8 cellular contexts compared by ENCODE assay signal in genomic region chrX:47556045-47556623, GRCh38. TPM values are rescaled to one million over a fixed set of nuclear protein-coding genes. Genes with fewer than 3 reads are reported as not detected.
DNase-seq lines count a peak whose midpoint lies in the region; ATAC-seq and TF ChIP-seq lines count a peak whose summit lies in the region.

No MANE protein-coding gene starts in this region.

- H3K27ac ChIP-seq in CD8-positive, alpha-beta memory T cell (ENCODE audit: low read depth, low read length): peak overlapping the region; percentile 24
- H3K27ac ChIP-seq in PC-3 (ENCODE audit: low read length): peak overlapping the region; percentile 40

- peaks cover 19 to 28% (median 25%) of the 10 kb centered on the region in 3 donors for H3K4me1 Mint-ChIP-seq in CD8-positive, alpha-beta memory T cell
- peaks cover 24% of the 10 kb centered on the region for H3K4me1 Mint-ChIP-seq in nephron

- BruUV-seq in PC-3 (replicated peaks; lab: Mats Ljungman, UMichigan): no TSS peak

- H3K9ac ChIP-seq in PC-3 (ENCODE audit: low read length): peak overlapping the region; percentile 77

- ATAC-seq in GM19467 (IDR thresholded peaks at IDR 0.05; ENCODE audit: unreplicated experiment) (peak; percentile 93), PC-3 (peak; percentile 93)
- ATAC-seq in stimulated activated naive CD8-positive, alpha-beta T cell treated with anti-CD3 and anti-CD28 coated beads, Interleukin-15, Interleukin-2, amounts not matched to agents 100 U/mL and 50 U/mL, for 24 hours: peak; percentile 94

- intact Hi-C loops in PC-3 (cut with micrococcal nuclease): no loop called here

- CTCF ChIA-PET in CD8-positive, alpha-beta memory T cell (lab: Charles Lee): interaction anchor here (1.0 to 1.2 kb wide), 2 partner anchors 12 to 33 kb away, joined by 3 to 4 read pairs; no protein-coding TSS in a partner anchor
- CTCF ChIA-PET in PC-3 (lab: Charles Lee): interaction anchor here (0.5 to 1.2 kb wide), 2 partner anchors 15 to 134 kb away, joined by 3 to 6 read pairs; no protein-coding TSS in a partner anchor

- TF ChIP-seq CTCF in PC-3 (conservative IDR thresholded peaks at IDR 0.05; ENCODE audit: low read depth, low read length) (no peak), fibroblast of the aortic adventitia (IDR thresholded peaks at IDR 0.05; ENCODE audit: insufficient read depth, low read length) (no peak), nephron (IDR thresholded peaks at IDR 0.05; ENCODE audit: unreplicated experiment in 3 of 3) (no peak)

- H3K27me3 ChIP-seq in CD8-positive, alpha-beta memory T cell (ENCODE audit: insufficient read depth, low read length, poor library complexity, severe bottlenecking): no peaks in the 10 kb centered on the region
- no peaks in the 10 kb centered on the region for H3K27me3 ChIP-seq in PC-3 (ENCODE audit: low read length)

- peak overlapping the region; percentile 88 for H2AFZ ChIP-seq in PC-3 (ENCODE audit: low read length)

- H3K79me2 ChIP-seq in PC-3 (ENCODE audit: low read length): peaks cover 4% of the 10 kb centered on the region; the same call in 1 of the 2 replicates

- peak overlapping the region; percentile 83 to 98 (median 94) for H3K27ac Mint-ChIP-seq in CD8-positive, alpha-beta memory T cell
- H3K27ac Mint-ChIP-seq in nephron: peak overlapping the region; percentile 97 to 99 (median 98)

- no peaks in the 10 kb centered on the region for H4K20me1 ChIP-seq in PC-3 (ENCODE audit: low read length)

- H3F3A ChIP-seq in PC-3 (ENCODE audit: low read length, unreplicated experiment): no peaks in the 10 kb centered on the region

- POLR2A ChIA-PET in CD8-positive, alpha-beta memory T cell (lab: Charles Lee): interaction anchor here (0.6 to 1.2 kb wide), 4 partner anchors 40 to 465 kb away, joined by 3 to 4 read pairs (median 4); no protein-coding TSS in a partner anchor
- POLR2A ChIA-PET in PC-3 (lab: Charles Lee; ENCODE audit: unreplicated experiment): interaction anchor here (0.5 kb wide), 1 partner anchor 17 kb away, joined by 4 read pairs; no protein-coding TSS in a partner anchor

- H3K4me3 ChIP-seq in CD8-positive, alpha-beta memory T cell (ENCODE audit: low read length): peak overlapping the region; percentile 58
- H3K4me3 ChIP-seq in PC-3 (ENCODE audit: low read length) (peak overlapping the region; percentile 68), fibroblast of the aortic adventitia (ENCODE audit: low read depth, low read length) (peak overlapping the region; percentile 64)

- peak; percentile 66 to 90 (median 78) for DNase-seq in CD8-positive, alpha-beta memory T cell
- DNase-seq in HPDE6-E6E7 (ENCODE audit: extremely low spot score) (peak; percentile 61), PC-3 (peak; percentile 90), fibroblast of the aortic adventitia (ENCODE audit: low read depth) (peak; percentile 93)
- peak; percentile 66 for DNase-seq in activated T-helper 9 cell treated with anti-CD3 and anti-CD28 coated beads, Interleukin-2, amount 50 U/mL, for 16 hours (ENCODE audit: low read depth)
- DNase-seq in stimulated activated naive CD8-positive, alpha-beta T cell treated with anti-CD3 and anti-CD28 coated beads, Interleukin-15, Interleukin-2, amounts not matched to agents 100 U/mL and 50 U/mL, for 24 hours: peak; percentile 80

- no peaks in the 10 kb centered on the region for H3K9me3 ChIP-seq in CD8-positive, alpha-beta memory T cell (ENCODE audit: low read length)
- H3K9me3 ChIP-seq in PC-3 (ENCODE audit: low read length): no peaks in the 10 kb centered on the region

- H3K36me3 ChIP-seq in CD8-positive, alpha-beta memory T cell (ENCODE audit: insufficient read depth, low read length): no peaks in the 10 kb centered on the region
- no peaks in the 10 kb centered on the region for H3K36me3 ChIP-seq in PC-3 (ENCODE audit: low read depth, low read length)

- H3K9me3 Mint-ChIP-seq in CD8-positive, alpha-beta memory T cell: no peaks in the 10 kb centered on the region
- peaks cover 4% of the 10 kb centered on the region for H3K9me3 Mint-ChIP-seq in nephron

- peaks cover 0 to 9% (median 0%) of the 10 kb centered on the region in 3 donors for H3K36me3 Mint-ChIP-seq in CD8-positive, alpha-beta memory T cell
- no peaks in the 10 kb centered on the region for H3K36me3 Mint-ChIP-seq in nephron (ENCODE audit: low read depth)

- peaks cover 8% of the 10 kb centered on the region for H3K4me1 ChIP-seq in CD8-positive, alpha-beta memory T cell (ENCODE audit: insufficient read depth, low read length)
- peaks cover 13% of the 10 kb centered on the region for H3K4me1 ChIP-seq in PC-3 (ENCODE audit: insufficient read depth, low read length)

- H3K9me2 ChIP-seq in PC-3 (replicated peaks; ENCODE audit: low read length): no peaks in the 10 kb centered on the region

- peak overlapping the region; percentile 82 for H3K4me2 ChIP-seq in PC-3 (ENCODE audit: low read length)

- peaks cover 0 to 3% of the 10 kb centered on the region in 2 donors for H3K27me3 Mint-ChIP-seq in CD8-positive, alpha-beta memory T cell
- H3K27me3 Mint-ChIP-seq in nephron (ENCODE audit: low read depth): no peaks in the 10 kb centered on the region

- H3K4me3 Mint-ChIP-seq in CD8-positive, alpha-beta memory T cell: peak overlapping the region; percentile 87 to 96 (median 91)
- peak overlapping the region; percentile 88 to 91 (median 89) for H3K4me3 Mint-ChIP-seq in nephron

RNA-seq across cellular contexts. Expression of gene ARAF, which starts 4.9 kb away (rescaled TPM):
- total RNA-seq in CD8-positive, alpha-beta memory T cell: 10 to 100 TPM; 85.0 to 88.6 TPM
- polyA plus RNA-seq in CD8-positive, alpha-beta memory T cell: 99.4 TPM
- 52.6 and 77.1 TPM in 2 replicates for total RNA-seq in PC-3 (2014; rRNA removed)
- 9.2 and 20.9 TPM in 2 replicates for total RNA-seq in fibroblast of the aortic adventitia (ENCODE audit: low replicate concordance)

RNA-seq across cellular contexts. Expression of gene TIMP1, which starts 26.1 kb away (rescaled TPM):
- total RNA-seq in CD8-positive, alpha-beta memory T cell: 1 to 10 TPM; 6.9 to 7.8 TPM
- polyA plus RNA-seq in CD8-positive, alpha-beta memory T cell: 170 TPM
- 207 and 222 TPM in 2 replicates for total RNA-seq in PC-3 (2014; rRNA removed)
- 834 and 863 TPM in 2 replicates for total RNA-seq in fibroblast of the aortic adventitia (ENCODE audit: low replicate concordance)

Comparison
In these comparisons a context has a peak if more than half of its experiments do, and no peak if none do; other contexts are left out.
1. Peak in every context shown above with its lines: DNase-seq, ATAC-seq, H3K4me3 ChIP-seq and H3K27ac ChIP-seq.
2. RNA of gene TIMP1, which starts 26.1 kb away (total RNA-seq): 834 to 863 TPM in fibroblast of the aortic adventitia and 207 to 222 TPM in PC-3; 6.9 to 7.8 TPM in CD8-positive, alpha-beta memory T cell; every median in the first group is over 10 times any median in the second.